In genomic region chr14:76705214-76705613, GRCh38 we compare ENCODE assay signal across 24 cellular contexts. TPM values are rescaled to one million over a fixed set of nuclear protein-coding genes. Genes with fewer than 3 reads are reported as not detected.
DNase-seq lines count a peak whose midpoint lies in the region; ATAC-seq, FAIRE-seq and TF ChIP-seq lines count a peak whose summit lies in the region.
"Had no signal": no experiment of that assay in that cellular context is flagged by ENCODE, and none has a peak within 500 bp of the region (broad histone marks: within the 10 kb centered on the region; RNA-seq: fewer than 3 reads in every experiment).

No MANE protein-coding gene starts in this region.

- no TSS peak for BruUV-seq in HepG2 (replicated peaks; lab: Mats Ljungman, UMichigan)

- TF ChIP-seq EP300 in HepG2 (IDR thresholded peaks at IDR 0.05; ENCODE audit: low read depth in 2 of 2, low read length in 2 of 2) = no peak
- no peak for TF ChIP-seq EP300 in HepG2 (CRISPR knock-in tag; IDR thresholded peaks at IDR 0.05; ENCODE audit: borderline replicate concordance)

- no peaks in the 10 kb centered on the region for H4K20me1 ChIP-seq in HepG2 (ENCODE audit: insufficient read depth, low read length)

- no peak overlapping the region for H3K4me3 ChIP-seq in HepG2 (replicated peaks in 1 of 3; ENCODE audit: insufficient read depth in 1 of 3, low read depth in 2 of 3, low read length in 3 of 3)
- no peak overlapping the region for H3K4me3 ChIP-seq in right lobe of liver
- no peak overlapping the region for H3K4me3 ChIP-seq in lung
- H3K4me3 ChIP-seq: GM23338, HAP-1 had no signal

- DNase-seq in HepG2 (ENCODE audit: low spot score) = no peak
- no peak for DNase-seq in right lobe of liver
- peak; percentile 13 for DNase-seq in lung (ENCODE audit: low spot score)
- DNase-seq in urothelium cell line (ENCODE audit: low spot score) = no peak
- no peak for DNase-seq in COR-L47 (lab: John Stamatoyannopoulos, UW)
- DNase-seq: 8988T, ACHN, BE2C, DMS153, DND-41, HFFc6, MM.1S, NCI-H2029, NCI-H446, NCI-H524 treated with DMSO at 0.1 percent for 48 hours, NCI-H774 had no signal

- FAIRE-seq in HepG2 (lab: Jason Lieb, UNC) = no peak
- peak; percentile 97 for FAIRE-seq in urothelium cell line (lab: Jason Lieb, UNC)
- FAIRE-seq: GM19239, RCC 7860 had no signal

- H3K9me3 ChIP-seq in HepG2 (ENCODE audit: low read length) (no peaks in the 10 kb centered on the region), right lobe of liver (no peaks in the 10 kb centered on the region), lung (ENCODE audit: control insufficient read depth in 2 of 2, insufficient read depth in 1 of 2, low read length in 1 of 2) (no peaks in the 10 kb centered on the region)
- H3K9me3 ChIP-seq: BE2C, HAP-1 had no signal

- H3K27me3 ChIP-seq in HepG2 (ENCODE audit: control insufficient read depth in 1 of 2, insufficient read depth in 2 of 2, low read length in 2 of 2) (peaks cover 0 to 4% of the 10 kb centered on the region in 2 experiments; a peak in 1 of 5 replicates), right lobe of liver (no peaks in the 10 kb centered on the region), lung (ENCODE audit: control insufficient read depth, insufficient read depth) (no peaks in the 10 kb centered on the region)
- H3K27me3 ChIP-seq: BE2C had no signal

- ATAC-seq in HepG2 (no peak), right lobe of liver (no peak), esophagus mucosa (peak; percentile 15), lung (ENCODE audit: insufficient read depth, low FRiP score) (no peak), GM21825 (IDR thresholded peaks at IDR 0.05; ENCODE audit: unreplicated experiment) (no peak), GM21381 (IDR thresholded peaks at IDR 0.05; ENCODE audit: unreplicated experiment) (no peak)
- ATAC-seq: GM23338 had no signal

- in situ Hi-C loops in HepG2 (cut with HindIII; ENCODE audit: extremely low pct_ligation_motif_present, low pct_unique_long_range_greater_than_20kb) = no loop called here

- TF ChIP-seq CTCF in HepG2 (CRISPR knock-in tag; IDR thresholded peaks at IDR 0.05) (no peak), right lobe of liver (IDR thresholded peaks at IDR 0.05) (no peak), lung (IDR thresholded peaks at IDR 0.05; ENCODE audit: control extremely low read depth, extremely low read depth) (no peak)

- intact Hi-C loops in HepG2 (cut with micrococcal nuclease; ENCODE audit: unreplicated experiment) = no loop called here
- intact Hi-C loops in right lobe of liver (cut with DNase I) = loop anchor here in 1 of 2 donors (10.0 kb wide), 1 partner anchor 80 kb away; no protein-coding TSS in a partner anchor

- CTCF ChIA-PET in HepG2 (lab: Yijun Ruan, JAX; ENCODE audit: low intra/inter-chr PET ratio, low total read pairs) = no interaction called here

- H3K27ac ChIP-seq in HepG2 (ENCODE audit: extremely low read length, insufficient read depth, low read length) (no peak overlapping the region), right lobe of liver (no peak overlapping the region), lung (ENCODE audit: low read depth in 1 of 2, low read length in 1 of 2) (no peak overlapping the region)
- H3K27ac ChIP-seq: KMS-11 had no signal

- no peaks in the 10 kb centered on the region for H3K79me2 ChIP-seq in HepG2 (ENCODE audit: insufficient read depth, low read length)

- H3K4me2 ChIP-seq in HepG2 (ENCODE audit: low read depth, low read length) = no peak overlapping the region
- H3K4me2 ChIP-seq: GM23338, KMS-11 had no signal

- H3K4me1 ChIP-seq in HepG2 (ENCODE audit: insufficient read depth, low read length) (no peaks in the 10 kb centered on the region), right lobe of liver (peaks cover 0 to 10% (median 2%) of the 10 kb centered on the region in 4 donors), lung (ENCODE audit: control insufficient read depth in 2 of 2, insufficient read depth in 2 of 2, low read length in 2 of 2) (no peaks in the 10 kb centered on the region)
- H3K4me1 ChIP-seq: BE2C, HAP-1 had no signal

- TF ChIP-seq POLR2A in HepG2 (IDR thresholded peaks at IDR 0.05; ENCODE audit: insufficient read depth in 1 of 2, low read depth in 2 of 2, low read length in 2 of 2) (no peak), right lobe of liver (IDR thresholded peaks at IDR 0.05) (no peak)

- no peak for TF ChIP-seq RAD21 in HepG2 (CRISPR knock-in tag; IDR thresholded peaks at IDR 0.05)

- POLR2A ChIA-PET in HepG2 (lab: Yijun Ruan, JAX) = no interaction called here

- no peak overlapping the region for H2AFZ ChIP-seq in HepG2 (ENCODE audit: low read length)
- H2AFZ ChIP-seq: GM23338 had no signal

- H3K36me3 ChIP-seq in HepG2 (replicated peaks in 1 of 2; ENCODE audit: control insufficient read depth in 1 of 2, insufficient read depth in 2 of 2, low read length in 2 of 2) = no peaks in the 10 kb centered on the region
- H3K36me3 ChIP-seq in right lobe of liver = no peaks in the 10 kb centered on the region
- no peaks in the 10 kb centered on the region for H3K36me3 ChIP-seq in lung (ENCODE audit: control insufficient read depth in 2 of 2, insufficient read depth in 2 of 2, low read length in 2 of 2)
- H3K36me3 ChIP-seq: BE2C, HAP-1 had no signal

- WGBS in HepG2 (ENCODE audit: low lambda C conversion rate) = 77% methylated on average over 6 of the region's 6 CpGs
- WGBS in right lobe of liver (ENCODE audit: insufficient coverage, low coverage, low lambda C conversion rate, missing lambda C conversion rate) = 85% methylated on average over 4 of the region's 6 CpGs
- WGBS in lung, 2 donors = 91 to 95% methylated on average over 6 of the region's 6 CpGs

- no peak overlapping the region for H3K9ac ChIP-seq in HepG2 (ENCODE audit: insufficient read depth, low read depth, low read length)
- H3K9ac ChIP-seq: KMS-11 had no signal

TF ChIP-seq in HepG2, 621 proteins besides CTCF, POLR2A, EP300 and RAD21:
- TF ChIP-seq CREB1 (IDR thresholded peaks at IDR 0.05) (peak; percentile 47; the same call in 1 of the 2 replicates), CREB1 (CRISPR knock-in tag; IDR thresholded peaks at IDR 0.05) (no peak), ZSCAN29 (CRISPR knock-in tag; conservative IDR thresholded peaks at IDR 0.05) (no peak), ZNF652 (CRISPR knock-in tag; IDR thresholded peaks at IDR 0.05; ENCODE audit: borderline replicate concordance, low read depth) (no peak)

RNA-seq across cellular contexts. Expression of gene VASH1, which starts 56.1 kb away (rescaled TPM):
- total RNA-seq in HepG2 (2016; rRNA removed; fragmentation: Illumina TruSeq; extraction: Trizol) (0.18 and 0.24 TPM in 2 replicates), right lobe of liver (10 to 100 TPM in 1 of 6 experiments, 1 to 10 TPM in 5; 2.0 to 12.3 (median 4.6) TPM), esophagus mucosa (1.4 TPM), lung (10 to 100 TPM; 22.9 to 25.4 TPM)
- not detected in 2 replicates for total RNA-seq in HepG2 (2016; cell fraction: cytosol; rRNA removed; fragmentation: Illumina TruSeq; extraction: Trizol; ENCODE audit: low read depth)
- 0.12 and 0.17 TPM in 2 replicates for total RNA-seq in HepG2 (2016; cell fraction: insoluble cytoplasmic fraction; rRNA removed; fragmentation: Illumina TruSeq; extraction: Trizol)
- 0.10 and 0.15 TPM in 2 replicates for total RNA-seq in HepG2 (2016; cell fraction: membrane; rRNA removed; fragmentation: Illumina TruSeq; extraction: Trizol)
- total RNA-seq in HepG2 (2016; cell fraction: nucleus; rRNA removed; fragmentation: Illumina TruSeq; extraction: Trizol) = 0.34 and 0.43 TPM in 2 replicates
- polyA plus RNA-seq in HepG2 (2011; rRNA removed) (0.11 and 0.42 TPM in 2 replicates), lung (10 to 100 TPM; 10.5 to 13.1 TPM)
- polyA plus RNA-seq in HepG2 (2011; cell fraction: cytosol; rRNA removed) = 0.15 and 0.32 TPM in 2 replicates
- polyA plus RNA-seq in HepG2 (2011; cell fraction: nucleus; rRNA removed) = 0.71 and 0.77 TPM in 2 replicates
- 0.28 and 0.65 TPM in 2 replicates for polyA plus RNA-seq in HepG2 (2012)
- 0.10 TPM in 1 of 2 replicates, not detected in the other for polyA plus RNA-seq in HepG2 (2016; cell fraction: cytosol; fragmentation: Illumina TruSeq; extraction: Trizol; ENCODE audit: low read depth)
- 0.24 and 0.26 TPM in 2 replicates for polyA plus RNA-seq in HepG2 (2016; cell fraction: insoluble cytoplasmic fraction; fragmentation: Illumina TruSeq; extraction: Trizol; ENCODE audit: low read depth)
- polyA plus RNA-seq in HepG2 (2016; cell fraction: membrane; fragmentation: Illumina TruSeq; extraction: Trizol; ENCODE audit: low read depth) = 0.21 TPM in 1 of 2 replicates, not detected in the other
- polyA plus RNA-seq in HepG2 (2016; cell fraction: nucleus; fragmentation: Illumina TruSeq; extraction: Trizol; ENCODE audit: insufficient read depth, low read depth) = 0.43 and 0.83 TPM in 2 replicates
- polyA minus RNA-seq in HepG2 (2011; rRNA and poly(A)+ RNA removed; ENCODE audit: low replicate concordance) = 0.28 TPM in 1 of 2 replicates, not detected in the other
- 0.18 and 0.69 TPM in 2 replicates for polyA minus RNA-seq in HepG2 (2011; cell fraction: cytosol; rRNA and poly(A)+ RNA removed)
- 0.50 and 0.64 TPM in 2 replicates for polyA minus RNA-seq in HepG2 (2011; cell fraction: nucleus; rRNA and poly(A)+ RNA removed)
